25 cellular contexts compared by ENCODE assay signal in genomic region chr7:1953199-1954190, GRCh38.
"Had no signal": no experiment of that assay in that cellular context is flagged by ENCODE, and none has a peak within 500 bp of the region (broad histone marks: within the 10 kb centered on the region; RNA-seq: fewer than 3 reads in every experiment).

No MANE protein-coding gene starts in this region.

- H3K27me3 ChIP-seq: colonic mucosa, esophagus muscularis mucosa, foreskin keratinocyte, gastroesophageal sphincter, heart left ventricle, hepatocyte, left lung, neural progenitor cell, sigmoid colon, tibial nerve, upper lobe of left lung, uterus had no signal

- FAIRE-seq: endothelial cell of umbilical vein had no signal

- H3K9ac ChIP-seq: neural progenitor cell had no signal

- H2AFZ ChIP-seq: hepatocyte, neural progenitor cell had no signal

- H3K9me3 ChIP-seq: colonic mucosa, esophagus muscularis mucosa, gastroesophageal sphincter, heart left ventricle, left lung, sigmoid colon, thoracic aorta, tibial nerve, upper lobe of left lung, uterus had no signal

- H3K79me2 ChIP-seq: hepatocyte had no signal

- H3K27ac ChIP-seq: colonic mucosa, esophagus muscularis mucosa, foreskin keratinocyte, gastroesophageal sphincter, heart left ventricle, hepatocyte, left lung, neural progenitor cell, sigmoid colon, thoracic aorta, tibial nerve, upper lobe of left lung, uterus had no signal

- H3K36me3 ChIP-seq: colonic mucosa, neural progenitor cell, uterus had no signal

- DNase-seq: central memory CD4-positive, alpha-beta T cell; colonic mucosa; dermis blood vessel endothelial cell; effector memory CD4-positive, alpha-beta T cell; foreskin keratinocyte; left cardiac atrium; naive B cell; nucleus accumbens; sigmoid colon; stimulated activated CD4-positive, alpha-beta T cell treated with anti-CD3 and anti-CD28 coated beads, Interleukin-15, amount 100 ng/mL, for 24 hours; stimulated activated CD4-positive, alpha-beta T cell treated with anti-CD3 and anti-CD28 coated beads, Interleukin-2, amount 100 ng/mL, for 48 hours; stimulated activated naive B cell treated with anti-CD40 and anti-IgM and Interleukin-4, amounts not matched to agents 10 μg/mL and 1 μg/mL and 100 μg/mL, for 72 hours; uterus had no signal

- H3K4me3 ChIP-seq: colonic mucosa, esophagus muscularis mucosa, gastroesophageal sphincter, heart left ventricle, hepatocyte, left lung, lung, neural progenitor cell, sigmoid colon, thoracic aorta, tibial nerve, upper lobe of left lung, uterus had no signal

- H3K4me2 ChIP-seq: hepatocyte, neural progenitor cell had no signal

- ATAC-seq: foreskin keratinocyte; gastroesophageal sphincter; heart left ventricle; left cardiac atrium; left lung; natural killer cell treated with Interleukin-12 subunit alpha and Interleukin-12 subunit beta and Interleukin-15 and Interleukin-18, amount 100 ng/mL, for 72 hours; stimulated activated naive B cell treated with anti-CD40 and anti-IgM and Interleukin-4, amounts not matched to agents 10 μg/mL and 1 μg/mL and 100 μg/mL, for 72 hours had no signal

- H3K4me1 ChIP-seq: colonic mucosa, foreskin keratinocyte, neural progenitor cell, tibial nerve, uterus had no signal
